In genomic region chr11:9941991-9942390, GRCh38 we compare ENCODE assay signal across 19 cellular contexts.
"Had no signal": no experiment of that assay in that cellular context is flagged by ENCODE, and none has a peak within 500 bp of the region (broad histone marks: within the 10 kb centered on the region; RNA-seq: fewer than 3 reads in every experiment).

No MANE protein-coding gene starts in this region.

- H3K4me1 ChIP-seq: lower lobe of right lung, parathyroid adenoma, stomach, testis, upper lobe of left lung had no signal

- H3K27me3 Mint-ChIP-seq: activated CD4-positive, alpha-beta memory T cell treated with anti-CD3 and anti-CD28 coated beads for 36 hours; activated naive CD8-positive, alpha-beta T cell treated with anti-CD3 and anti-CD28 coated beads, Interleukin-2, amount 10 ng/mL, durations not matched to agents 7 days and 5 days had no signal

- H3K9me3 Mint-ChIP-seq: activated CD4-positive, alpha-beta memory T cell treated with anti-CD3 and anti-CD28 coated beads for 36 hours; natural killer cell had no signal

- H3K27me3 ChIP-seq: right lobe of liver, stomach, testis, upper lobe of left lung had no signal

- H3K79me2 ChIP-seq: parathyroid adenoma had no signal

- H3K4me3 Mint-ChIP-seq: activated CD4-positive, alpha-beta memory T cell treated with anti-CD3 and anti-CD28 coated beads for 36 hours; activated naive CD8-positive, alpha-beta T cell treated with anti-CD3 and anti-CD28 coated beads, Interleukin-2, amount 10 ng/mL, durations not matched to agents 7 days and 5 days; natural killer cell had no signal

- H3K27ac ChIP-seq: coronary artery, lower lobe of right lung, parathyroid adenoma, right lobe of liver, testis, upper lobe of left lung, WERI-Rb-1 had no signal

- ATAC-seq: lower lobe of right lung, natural killer cell, right lobe of liver had no signal

- H3K36me3 Mint-ChIP-seq: activated CD4-positive, alpha-beta memory T cell treated with anti-CD3 and anti-CD28 coated beads for 36 hours; natural killer cell had no signal

- H3K27ac Mint-ChIP-seq: activated CD4-positive, alpha-beta memory T cell treated with anti-CD3 and anti-CD28 coated beads for 36 hours; activated naive CD8-positive, alpha-beta T cell treated with anti-CD3 and anti-CD28 coated beads, Interleukin-2, amount 10 ng/mL, durations not matched to agents 7 days and 5 days; natural killer cell had no signal

- H3K9me3 ChIP-seq: right lobe of liver, testis, upper lobe of left lung had no signal

- H2AFZ ChIP-seq: parathyroid adenoma had no signal

- DNase-seq: activated CD4-positive, alpha-beta memory T cell treated with anti-CD3 and anti-CD28 coated beads for 36 hours; activated naive CD4-positive, alpha-beta T cell treated with Interleukin-2 at 50 U/mL for 16 hours; activated naive CD8-positive, alpha-beta T cell treated with anti-CD3 and anti-CD28 coated beads, Interleukin-2, amount 10 ng/mL, durations not matched to agents 7 days and 5 days; activated T-cell treated with anti-CD3 and anti-CD28 coated beads for 4 hours; erythroblast; head of caudate nucleus; lower lobe of right lung; natural killer cell; right lobe of liver; small intestine; stimulated activated CD4-positive, alpha-beta T cell treated with anti-CD3 and anti-CD28 coated beads, Interleukin-15, amount 100 ng/mL, for 24 hours; stimulated activated CD4-positive, alpha-beta T cell treated with anti-CD3 and anti-CD28 coated beads, Interleukin-4, amount 100 ng/mL, for 1 hour; stomach; T-helper 2 cell; testis; upper lobe of left lung; WERI-Rb-1 had no signal

- H3K4me3 ChIP-seq: coronary artery, lower lobe of right lung, right lobe of liver, stomach, testis, upper lobe of left lung had no signal

- H3K36me3 ChIP-seq: lower lobe of right lung, right lobe of liver, upper lobe of left lung, WERI-Rb-1 had no signal

- H3K4me1 Mint-ChIP-seq: activated naive CD8-positive, alpha-beta T cell treated with anti-CD3 and anti-CD28 coated beads, Interleukin-2, amount 10 ng/mL, durations not matched to agents 7 days and 5 days; natural killer cell had no signal
